ENCODE assay signal across 1 cellular context in the genomic region with DNA sequence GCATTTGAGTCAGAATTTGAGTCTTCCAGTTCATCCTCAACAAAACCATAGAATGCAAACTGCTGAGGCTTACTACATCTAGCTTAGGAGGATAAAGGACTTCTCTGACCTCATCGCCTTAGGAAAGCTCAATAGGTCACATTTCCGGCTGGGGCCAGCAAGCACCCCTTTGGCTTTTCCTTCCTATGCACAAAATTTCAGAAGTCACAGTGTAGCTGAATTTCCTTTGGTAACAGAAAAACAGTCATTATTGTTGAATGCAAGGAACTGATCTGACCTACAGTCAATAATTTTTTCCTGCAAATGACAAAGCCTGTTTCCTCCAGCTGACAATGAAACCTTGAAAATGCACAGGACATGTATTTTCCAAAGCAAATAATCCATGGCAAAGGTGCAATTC.
TF ChIP-seq lines count a peak whose summit lies in the region.

No MANE protein-coding gene starts in this region.

TF ChIP-seq in HepG2, 621 proteins besides CTCF, POLR2A, EP300 and RAD21 (continued from another document):
- TF ChIP-seq, protein P1, sequence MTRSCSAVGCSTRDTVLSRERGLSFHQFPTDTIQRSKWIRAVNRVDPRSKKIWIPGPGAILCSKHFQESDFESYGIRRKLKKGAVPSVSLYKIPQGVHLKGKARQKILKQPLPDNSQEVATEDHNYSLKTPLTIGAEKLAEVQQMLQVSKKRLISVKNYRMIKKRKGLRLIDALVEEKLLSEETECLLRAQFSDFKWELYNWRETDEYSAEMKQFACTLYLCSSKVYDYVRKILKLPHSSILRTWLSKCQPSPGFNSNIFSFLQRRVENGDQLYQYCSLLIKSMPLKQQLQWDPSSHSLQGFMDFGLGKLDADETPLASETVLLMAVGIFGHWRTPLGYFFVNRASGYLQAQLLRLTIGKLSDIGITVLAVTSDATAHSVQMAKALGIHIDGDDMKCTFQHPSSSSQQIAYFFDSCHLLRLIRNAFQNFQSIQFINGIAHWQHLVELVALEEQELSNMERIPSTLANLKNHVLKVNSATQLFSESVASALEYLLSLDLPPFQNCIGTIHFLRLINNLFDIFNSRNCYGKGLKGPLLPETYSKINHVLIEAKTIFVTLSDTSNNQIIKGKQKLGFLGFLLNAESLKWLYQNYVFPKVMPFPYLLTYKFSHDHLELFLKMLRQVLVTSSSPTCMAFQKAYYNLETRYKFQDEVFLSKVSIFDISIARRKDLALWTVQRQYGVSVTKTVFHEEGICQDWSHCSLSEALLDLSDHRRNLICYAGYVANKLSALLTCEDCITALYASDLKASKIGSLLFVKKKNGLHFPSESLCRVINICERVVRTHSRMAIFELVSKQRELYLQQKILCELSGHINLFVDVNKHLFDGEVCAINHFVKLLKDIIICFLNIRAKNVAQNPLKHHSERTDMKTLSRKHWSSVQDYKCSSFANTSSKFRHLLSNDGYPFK (CRISPR knock-in tag; IDR thresholded peaks at IDR 0.05; ENCODE audit: borderline replicate concordance), result no peak
- no peak for TF ChIP-seq GPN1 (CRISPR knock-in tag; IDR thresholded peaks at IDR 0.05; ENCODE audit: borderline replicate concordance)
- TF ChIP-seq ZNF143 (CRISPR knock-in tag; IDR thresholded peaks at IDR 0.05), result no peak
- TF ChIP-seq, protein P2, sequence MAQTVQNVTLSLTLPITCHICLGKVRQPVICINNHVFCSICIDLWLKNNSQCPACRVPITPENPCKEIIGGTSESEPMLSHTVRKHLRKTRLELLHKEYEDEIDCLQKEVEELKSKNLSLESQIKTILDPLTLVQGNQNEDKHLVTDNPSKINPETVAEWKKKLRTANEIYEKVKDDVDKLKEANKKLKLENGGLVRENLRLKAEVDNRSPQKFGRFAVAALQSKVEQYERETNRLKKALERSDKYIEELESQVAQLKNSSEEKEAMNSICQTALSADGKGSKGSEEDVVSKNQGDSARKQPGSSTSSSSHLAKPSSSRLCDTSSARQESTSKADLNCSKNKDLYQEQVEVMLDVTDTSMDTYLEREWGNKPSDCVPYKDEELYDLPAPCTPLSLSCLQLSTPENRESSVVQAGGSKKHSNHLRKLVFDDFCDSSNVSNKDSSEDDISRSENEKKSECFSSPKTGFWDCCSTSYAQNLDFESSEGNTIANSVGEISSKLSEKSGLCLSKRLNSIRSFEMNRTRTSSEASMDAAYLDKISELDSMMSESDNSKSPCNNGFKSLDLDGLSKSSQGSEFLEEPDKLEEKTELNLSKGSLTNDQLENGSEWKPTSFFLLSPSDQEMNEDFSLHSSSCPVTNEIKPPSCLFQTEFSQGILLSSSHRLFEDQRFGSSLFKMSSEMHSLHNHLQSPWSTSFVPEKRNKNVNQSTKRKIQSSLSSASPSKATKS (CRISPR knock-in tag; IDR thresholded peaks at IDR 0.05), result no peak
- no peak for TF ChIP-seq ZNF530 (CRISPR knock-in tag; IDR thresholded peaks at IDR 0.05; ENCODE audit: low read depth)
- no peak for TF ChIP-seq ZNF225 (CRISPR knock-in tag; IDR thresholded peaks at IDR 0.05)
- TF ChIP-seq, protein P3, sequence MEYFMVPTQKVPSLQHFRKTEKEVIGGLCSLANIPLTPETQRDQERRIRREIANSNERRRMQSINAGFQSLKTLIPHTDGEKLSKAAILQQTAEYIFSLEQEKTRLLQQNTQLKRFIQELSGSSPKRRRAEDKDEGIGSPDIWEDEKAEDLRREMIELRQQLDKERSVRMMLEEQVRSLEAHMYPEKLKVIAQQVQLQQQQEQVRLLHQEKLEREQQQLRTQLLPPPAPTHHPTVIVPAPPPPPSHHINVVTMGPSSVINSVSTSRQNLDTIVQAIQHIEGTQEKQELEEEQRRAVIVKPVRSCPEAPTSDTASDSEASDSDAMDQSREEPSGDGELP (IDR thresholded peaks at IDR 0.05; ENCODE audit: borderline replicate concordance, low read depth), result no peak
- TF ChIP-seq TP53 (CRISPR knock-in tag; conservative IDR thresholded peaks at IDR 0.05), result no peak
- TF ChIP-seq ZNF331 (CRISPR knock-in tag; IDR thresholded peaks at IDR 0.05), result no peak
- TF ChIP-seq, protein P4, sequence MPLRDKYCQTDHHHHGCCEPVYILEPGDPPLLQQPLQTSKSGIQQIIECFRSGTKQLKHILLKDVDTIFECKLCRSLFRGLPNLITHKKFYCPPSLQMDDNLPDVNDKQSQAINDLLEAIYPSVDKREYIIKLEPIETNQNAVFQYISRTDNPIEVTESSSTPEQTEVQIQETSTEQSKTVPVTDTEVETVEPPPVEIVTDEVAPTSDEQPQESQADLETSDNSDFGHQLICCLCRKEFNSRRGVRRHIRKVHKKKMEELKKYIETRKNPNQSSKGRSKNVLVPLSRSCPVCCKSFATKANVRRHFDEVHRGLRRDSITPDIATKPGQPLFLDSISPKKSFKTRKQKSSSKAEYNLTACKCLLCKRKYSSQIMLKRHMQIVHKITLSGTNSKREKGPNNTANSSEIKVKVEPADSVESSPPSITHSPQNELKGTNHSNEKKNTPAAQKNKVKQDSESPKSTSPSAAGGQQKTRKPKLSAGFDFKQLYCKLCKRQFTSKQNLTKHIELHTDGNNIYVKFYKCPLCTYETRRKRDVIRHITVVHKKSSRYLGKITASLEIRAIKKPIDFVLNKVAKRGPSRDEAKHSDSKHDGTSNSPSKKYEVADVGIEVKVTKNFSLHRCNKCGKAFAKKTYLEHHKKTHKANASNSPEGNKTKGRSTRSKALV (CRISPR knock-in tag; IDR thresholded peaks at IDR 0.05), result no peak
- TF ChIP-seq ZNF30 (CRISPR knock-in tag; IDR thresholded peaks at IDR 0.05), result no peak
- TF ChIP-seq NR2F1 (CRISPR knock-in tag; IDR thresholded peaks at IDR 0.05), result no peak
- TF ChIP-seq ZNF253 (CRISPR knock-in tag; IDR thresholded peaks at IDR 0.05; ENCODE audit: borderline replicate concordance), result no peak
- no peak for TF ChIP-seq KMT2B (CRISPR knock-in tag; IDR thresholded peaks at IDR 0.05)
